Comparison of ENCODE assay signal across 8 cellular contexts in genomic region chr14:24430143-24430681, GRCh38. TPM values are rescaled to one million over a fixed set of nuclear protein-coding genes. Genes with fewer than 3 reads are reported as not detected.
DNase-seq lines count a peak whose midpoint lies in the region; ATAC-seq and TF ChIP-seq lines count a peak whose summit lies in the region.

No MANE protein-coding gene starts in this region.

- H3K27ac ChIP-seq in neural progenitor cell = no peak overlapping the region
- H3K27ac ChIP-seq in tibial nerve = peak overlapping the region; percentile 95 to 99 (median 96)

- H3K79me2 ChIP-seq in neural progenitor cell (ENCODE audit: low read depth) = peaks cover 4% of the 10 kb centered on the region

- H3K4me2 ChIP-seq in neural progenitor cell = peak overlapping the region; percentile 89

- no peak overlapping the region for H3K27ac Mint-ChIP-seq in neural progenitor cell

- H3K4me3 ChIP-seq in fibroblast of villous mesenchyme (ENCODE audit: low read depth, low read length) (peak overlapping the region; percentile 69), neural progenitor cell (peak overlapping the region; percentile 68), tibial nerve (peak overlapping the region; percentile 61 to 96 (median 72))

- TF ChIP-seq CTCF in AG09319 (IDR thresholded peaks at IDR 0.05; ENCODE audit: low read depth, low read length) (no peak), fibroblast of villous mesenchyme (IDR thresholded peaks at IDR 0.05; ENCODE audit: insufficient read depth, low read depth, low read length) (no peak), neural progenitor cell (IDR thresholded peaks at IDR 0.05) (no peak), tibial nerve (IDR thresholded peaks at IDR 0.05) (no peak)

- H3K4me3 Mint-ChIP-seq in neural progenitor cell = peak overlapping the region; percentile 90

- H2AFZ ChIP-seq in neural progenitor cell (replicated peaks) = peak overlapping the region; percentile 60

- peaks cover 8% of the 10 kb centered on the region for H3K27me3 Mint-ChIP-seq in neural progenitor cell (ENCODE audit: insufficient read depth, low read depth)

- H3K9me3 Mint-ChIP-seq in neural progenitor cell = no peaks in the 10 kb centered on the region

- H3F3A ChIP-seq in neural progenitor cell (ENCODE audit: low read depth) = peaks cover 17% of the 10 kb centered on the region

- TF ChIP-seq POLR2A in GM18505 (IDR thresholded peaks at IDR 0.05; ENCODE audit: borderline replicate concordance, extremely low read depth, insufficient read depth, insufficient read length) = no peak
- no peak for TF ChIP-seq POLR2A in tibial nerve (IDR thresholded peaks at IDR 0.05)

- H3K9me3 ChIP-seq in neural progenitor cell (ENCODE audit: low read depth) (no peaks in the 10 kb centered on the region), tibial nerve (no peaks in the 10 kb centered on the region)

- peaks cover 33% of the 10 kb centered on the region for H3K27me3 ChIP-seq in neural progenitor cell
- no peaks in the 10 kb centered on the region for H3K27me3 ChIP-seq in tibial nerve

- no peak for TF ChIP-seq EP300 in tibial nerve (IDR thresholded peaks at IDR 0.05)

- WGBS in tibial nerve, 2 donors = 0 to 1% methylated on average over 16 to 26 of the region's 28 CpGs

- DNase-seq in AG09319 (ENCODE audit: extremely low read depth, low read depth) = peak; percentile 70
- peak; percentile 56 for DNase-seq in NCI-H510A treated with DMSO at 0.1 percent for 48 hours (lab: John Stamatoyannopoulos, UW)
- DNase-seq in activated effector memory CD4-positive, alpha-beta T cell treated with Interleukin-2 at 50 U/mL for 16 hours = peak; percentile 50
- DNase-seq in fibroblast of villous mesenchyme (ENCODE audit: low read depth) = peak; percentile 79
- peak; percentile 76 for DNase-seq in neural progenitor cell (ENCODE audit: low spot score)
- DNase-seq in tibial nerve (ENCODE audit: low spot score in 2 of 2) = peak; percentile 63 to 70

- peak; percentile 52 for ATAC-seq in GM18505 (IDR thresholded peaks at IDR 0.05; ENCODE audit: unreplicated experiment)
- peak; percentile 46 for ATAC-seq in HG02938 (IDR thresholded peaks at IDR 0.05; ENCODE audit: unreplicated experiment)

- peaks cover 3% of the 10 kb centered on the region for H3K36me3 Mint-ChIP-seq in neural progenitor cell

- H3K9ac ChIP-seq in neural progenitor cell = peak overlapping the region; percentile 21

- peaks cover 22% of the 10 kb centered on the region for H4K20me1 ChIP-seq in neural progenitor cell (ENCODE audit: low read depth)

- H3K36me3 ChIP-seq in neural progenitor cell (no peaks in the 10 kb centered on the region), tibial nerve (peaks cover 0 to 39% (median 5%) of the 10 kb centered on the region in 3 donors)

- peaks cover 17% of the 10 kb centered on the region for H3K4me1 Mint-ChIP-seq in neural progenitor cell

- H3K4me1 ChIP-seq in neural progenitor cell (no peaks in the 10 kb centered on the region), tibial nerve (peaks cover 0 to 57% (median 28%) of the 10 kb centered on the region in 4 donors)

RNA-seq across cellular contexts. Expression of gene KHNYN, which starts 0.5 kb away (rescaled TPM):
- total RNA-seq in fibroblast of villous mesenchyme (43.2 and 47.4 TPM in 2 replicates), neural progenitor cell (ENCODE audit: low replicate concordance) (20.4 and 34.7 TPM in 2 replicates), tibial nerve (100 to 1,000 TPM in 1 of 4 donors, 10 to 100 TPM in 3; 66.8 to 106 (median 84.5) TPM)

RNA-seq across cellular contexts. Expression of gene CBLN3, which starts 0.7 kb away (rescaled TPM):
- total RNA-seq in fibroblast of villous mesenchyme (1.7 and 2.3 TPM in 2 replicates), neural progenitor cell (ENCODE audit: low replicate concordance) (0.25 TPM in 1 of 2 replicates, not detected in the other), tibial nerve (1 to 10 TPM; 2.1 to 6.9 (median 5.1) TPM)

RNA-seq across cellular contexts. Expression of gene SDR39U1, which starts 12.4 kb away (rescaled TPM):
- total RNA-seq in fibroblast of villous mesenchyme (9.5 and 13.5 TPM in 2 replicates), neural progenitor cell (ENCODE audit: low replicate concordance) (19.0 and 37.8 TPM in 2 replicates), tibial nerve (10 to 100 TPM; 37.9 to 64.9 (median 60.8) TPM)

RNA-seq across cellular contexts. Expression of gene NYNRIN, which starts 31.4 kb away (rescaled TPM):
- total RNA-seq in fibroblast of villous mesenchyme (11.6 and 15.5 TPM in 2 replicates), neural progenitor cell (ENCODE audit: low replicate concordance) (15.5 and 34.3 TPM in 2 replicates), tibial nerve (10 to 100 TPM; 17.4 to 24.7 (median 19.4) TPM)
